ENCODE assay signal across 29 cellular contexts in genomic region chr2:111216811-111217652, GRCh38.
DNase-seq lines count a peak whose midpoint lies in the region; ATAC-seq and TF ChIP-seq lines count a peak whose summit lies in the region.
"Had no signal": no experiment of that assay in that cellular context is flagged by ENCODE, and none has a peak within 500 bp of the region (broad histone marks: within the 10 kb centered on the region; RNA-seq: fewer than 3 reads in every experiment).

No MANE protein-coding gene starts in this region.

- no peaks in the 10 kb centered on the region for H3K27me3 Mint-ChIP-seq in natural killer cell treated with Interleukin-12 subunit alpha and Interleukin-12 subunit beta and Interleukin-15 and Interleukin-18, amount 100 ng/mL, for 72 hours
- H3K27me3 Mint-ChIP-seq in natural killer cell (ENCODE audit: low read depth in 2 of 2) (no peaks in the 10 kb centered on the region), immature natural killer cell (ENCODE audit: low read depth in 3 of 3) (peaks cover 0 to 3% (median 2%) of the 10 kb centered on the region in 3 donors)
- H3K27me3 Mint-ChIP-seq: T-helper 17 cell had no signal

- intact Hi-C loops in natural killer cell (cut with micrococcal nuclease) = no loop called here
- intact Hi-C loops in body of pancreas (cut with DNase I) = no loop called here
- intact Hi-C loops in right cardiac atrium (cut with DNase I) = no loop called here

- no peaks in the 10 kb centered on the region for H3K27me3 ChIP-seq in body of pancreas
- no peaks in the 10 kb centered on the region for H3K27me3 ChIP-seq in right cardiac atrium (ENCODE audit: control insufficient read depth, insufficient read depth)
- H3K27me3 ChIP-seq: ascending aorta, BLaER1, gastroesophageal sphincter, tibial artery had no signal

- peaks cover 0 to 8% of the 10 kb centered on the region in 2 donors for H3K4me1 Mint-ChIP-seq in natural killer cell treated with Interleukin-12 subunit alpha and Interleukin-12 subunit beta and Interleukin-15 and Interleukin-18, amount 100 ng/mL, for 72 hours (ENCODE audit: low read depth in 2 of 2)
- H3K4me1 Mint-ChIP-seq in natural killer cell = peaks cover 0 to 5% of the 10 kb centered on the region in 2 donors
- H3K4me1 Mint-ChIP-seq in immature natural killer cell = peaks cover 0 to 6% of the 10 kb centered on the region in 2 donors
- H3K4me1 Mint-ChIP-seq: activated naive CD8-positive, alpha-beta T cell treated with anti-CD3 and anti-CD28 coated beads for 36 hours; nephron had no signal

- DNase-seq in natural killer cell treated with Interleukin-12 subunit alpha and Interleukin-12 subunit beta and Interleukin-15 and Interleukin-18, amount 100 ng/mL, for 72 hours (ENCODE audit: low spot score) = peak; percentile 47
- DNase-seq in natural killer cell (no peak), body of pancreas (peak in 1 of 4 donors; percentile 57), right cardiac atrium (peak in 1 of 3 donors; percentile 63), NCI-H2171 treated with DMSO at 0.1 percent for 48 hours (lab: John Stamatoyannopoulos, UW) (no peak), amygdala (lab: John Stamatoyannopoulos, UW) (no peak), immature natural killer cell (no peak)
- DNase-seq: activated CD4-positive, CD25-positive, alpha-beta regulatory T cell treated with anti-CD3 and anti-CD28 coated beads, Interleukin-2, amount 50 U/mL, for 72 hours; activated CD8-positive, alpha-beta T cell treated with anti-CD3 and anti-CD28 coated beads for 36 hours; activated effector memory CD4-positive, alpha-beta T cell treated with Interleukin-2 at 50 U/mL for 16 hours; activated naive CD8-positive, alpha-beta T cell treated with anti-CD3 and anti-CD28 coated beads for 36 hours; activated T-cell treated with anti-CD3 and anti-CD28 coated beads for 4 hours; caudate nucleus; cortex of kidney; DMS79 treated with DMSO at 0.1 percent for 48 hours; NCI-H1417 treated with DMSO at 0.1 percent for 48 hours; NCI-H69; stimulated activated CD4-positive, alpha-beta T cell treated with anti-CD3 and anti-CD28 coated beads, Interleukin-1b, Interleukin-23, amount 100 ng/mL, for 48 hours; stimulated activated CD8-positive, alpha-beta memory T cell treated with anti-CD3 and anti-CD28 coated beads, Interleukin-4, amount 100 ng/mL, for 48 hours; T-helper 17 cell; tibial artery had no signal

- TF ChIP-seq POLR2A in body of pancreas (IDR thresholded peaks at IDR 0.05) = no peak

- H3K9me3 ChIP-seq in body of pancreas (no peaks in the 10 kb centered on the region), right cardiac atrium (ENCODE audit: control insufficient read depth, low read length) (no peaks in the 10 kb centered on the region)

- peak; percentile 20 to 28 for ATAC-seq in natural killer cell treated with Interleukin-12 subunit alpha and Interleukin-12 subunit beta and Interleukin-15 and Interleukin-18, amount 100 ng/mL, for 72 hours
- no peak for ATAC-seq in natural killer cell
- ATAC-seq in body of pancreas = peak; percentile 27
- peak; percentile 44 to 75 for ATAC-seq in right cardiac atrium
- ATAC-seq: activated CD8-positive, alpha-beta T cell treated with anti-CD3 and anti-CD28 coated beads for 36 hours; gastroesophageal sphincter; HCT116; T-helper 17 cell had no signal

- TF ChIP-seq CTCF in natural killer cell (IDR thresholded peaks at IDR 0.05) = no peak
- TF ChIP-seq CTCF in body of pancreas (IDR thresholded peaks at IDR 0.05) = no peak

- no peak overlapping the region for H3K4me3 ChIP-seq in body of pancreas
- no peak overlapping the region for H3K4me3 ChIP-seq in right cardiac atrium (ENCODE audit: low read length)
- H3K4me3 ChIP-seq: ascending aorta, BLaER1, gastroesophageal sphincter, SK-N-MC, smooth muscle cell, tibial artery had no signal

- H3K36me3 Mint-ChIP-seq in natural killer cell treated with Interleukin-12 subunit alpha and Interleukin-12 subunit beta and Interleukin-15 and Interleukin-18, amount 100 ng/mL, for 72 hours = peaks cover 27% of the 10 kb centered on the region
- H3K36me3 Mint-ChIP-seq in natural killer cell (peaks cover 24% of the 10 kb centered on the region), immature natural killer cell (peaks cover 16 to 31% (median 23%) of the 10 kb centered on the region in 3 donors)

- no peak overlapping the region for H3K27ac Mint-ChIP-seq in natural killer cell treated with Interleukin-12 subunit alpha and Interleukin-12 subunit beta and Interleukin-15 and Interleukin-18, amount 100 ng/mL, for 72 hours
- H3K27ac Mint-ChIP-seq in natural killer cell = no peak overlapping the region
- H3K27ac Mint-ChIP-seq in immature natural killer cell = no peak overlapping the region
- H3K27ac Mint-ChIP-seq: activated CD8-positive, alpha-beta T cell treated with anti-CD3 and anti-CD28 coated beads for 36 hours; activated naive CD8-positive, alpha-beta T cell treated with anti-CD3 and anti-CD28 coated beads for 36 hours; nephron; T-helper 17 cell had no signal

- WGBS in body of pancreas, 2 donors = 40% methylated on average over 6 of the region's 6 CpGs; no CpG with 5 or more reads in 1 of the 2 donors
- WGBS in right cardiac atrium = 76% methylated on average over 6 of the region's 6 CpGs

- H3K4me1 ChIP-seq in body of pancreas (peaks cover 7% of the 10 kb centered on the region), right cardiac atrium (ENCODE audit: control insufficient read depth, insufficient read depth, low read length) (peaks cover 4% of the 10 kb centered on the region)
- H3K4me1 ChIP-seq: ascending aorta, BLaER1, gastroesophageal sphincter, tibial artery had no signal

- no peak overlapping the region for H3K27ac ChIP-seq in body of pancreas
- no peak overlapping the region for H3K27ac ChIP-seq in right cardiac atrium (ENCODE audit: low read length)
- H3K27ac ChIP-seq: ascending aorta, BLaER1, gastroesophageal sphincter, KMS-11, SK-N-MC, tibial artery had no signal

- no peaks in the 10 kb centered on the region for H3K36me3 ChIP-seq in body of pancreas (replicated peaks in 1 of 2; ENCODE audit: insufficient read depth in 1 of 2, low read depth in 2 of 2)
- H3K36me3 ChIP-seq: ascending aorta, BLaER1, gastroesophageal sphincter had no signal

- no peak overlapping the region for H3K4me3 Mint-ChIP-seq in natural killer cell treated with Interleukin-12 subunit alpha and Interleukin-12 subunit beta and Interleukin-15 and Interleukin-18, amount 100 ng/mL, for 72 hours
- H3K4me3 Mint-ChIP-seq in natural killer cell (no peak overlapping the region), immature natural killer cell (no peak overlapping the region)
- H3K4me3 Mint-ChIP-seq: activated CD8-positive, alpha-beta T cell treated with anti-CD3 and anti-CD28 coated beads for 36 hours; activated naive CD8-positive, alpha-beta T cell treated with anti-CD3 and anti-CD28 coated beads for 36 hours; nephron; T-helper 17 cell had no signal

- H3K9me3 Mint-ChIP-seq in natural killer cell treated with Interleukin-12 subunit alpha and Interleukin-12 subunit beta and Interleukin-15 and Interleukin-18, amount 100 ng/mL, for 72 hours = peaks cover 2% of the 10 kb centered on the region
- H3K9me3 Mint-ChIP-seq in natural killer cell = peaks cover 6 to 7% of the 10 kb centered on the region in 2 donors
- H3K9me3 Mint-ChIP-seq in immature natural killer cell = peaks cover 9 to 21% (median 17%) of the 10 kb centered on the region in 6 donors

Comparison
In these comparisons a context has a peak if more than half of its experiments do, and no peak if none do; other contexts are left out.
1. ATAC-seq: peak in natural killer cell treated with Interleukin-12 subunit alpha and Interleukin-12 subunit beta and Interleukin-15 and Interleukin-18, amount 100 ng/mL, for 72 hours (2 of 2), body of pancreas (single experiment) and right cardiac atrium (2 of 2); none in natural killer cell (0 of 3).